23 cellular contexts compared by ENCODE assay signal in the genomic region with DNA sequence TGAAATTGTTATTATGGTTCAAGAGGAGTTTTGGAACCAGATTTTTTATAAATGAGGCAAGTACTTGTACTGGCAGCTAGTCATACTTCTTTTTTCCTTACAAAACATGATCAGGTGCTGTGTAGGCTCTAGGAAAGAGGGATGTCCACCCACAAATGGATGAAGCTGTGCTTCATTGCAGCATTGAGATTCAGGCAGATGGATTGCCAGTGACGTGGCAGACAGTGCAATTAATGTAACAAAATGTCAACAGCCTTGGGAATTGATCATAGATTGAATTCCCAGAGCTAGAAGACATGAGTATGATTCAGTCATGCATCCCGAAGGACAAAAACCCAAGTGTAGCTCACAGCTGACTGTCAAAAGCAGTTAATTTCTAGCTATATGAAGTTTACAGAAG.
"Had no signal": no experiment of that assay in that cellular context is flagged by ENCODE, and none has a peak within 500 bp of the region (broad histone marks: within the 10 kb centered on the region; RNA-seq: fewer than 3 reads in every experiment).

No MANE protein-coding gene starts in this region.

- DNase-seq: activated CD4-positive, alpha-beta memory T cell treated with anti-CD3 and anti-CD28 coated beads, Interleukin-2, amount 10 ng/mL, durations not matched to agents 7 days and 5 days; activated CD4-positive, alpha-beta T cell treated with anti-CD3 and anti-CD28 coated beads, Interleukin-2, amount 10 ng/mL, durations not matched to agents 7 days and 5 days; activated CD4-positive, CD25-positive, alpha-beta regulatory T cell; activated gamma-delta T cell; activated naive CD4-positive, alpha-beta T cell treated with anti-CD3 and anti-CD28 coated beads for 36 hours; activated T-cell treated with anti-CD3 and anti-CD28 coated beads for 4 hours; activated T-cell treated with anti-CD3 and anti-CD28 coated beads, Interleukin-2, amount 50 U/mL, for 48 hours; NCI-H1048; NCI-H146; NCI-H187 treated with DMSO at 0.1 percent for 48 hours; NCI-H2081 treated with DMSO at 0.1 percent for 48 hours; NCI-H446; NCI-H524; PC-3; SIG-M5; T-helper 2 cell; T1000 had no signal

- H3K9me3 Mint-ChIP-seq: activated CD4-positive, alpha-beta memory T cell treated with anti-CD3 and anti-CD28 coated beads, Interleukin-2, amount 10 ng/mL, durations not matched to agents 7 days and 5 days; activated CD4-positive, alpha-beta T cell treated with anti-CD3 and anti-CD28 coated beads, Interleukin-2, amount 10 ng/mL, durations not matched to agents 7 days and 5 days; activated naive CD4-positive, alpha-beta T cell treated with anti-CD3 and anti-CD28 coated beads for 36 hours; activated T-helper 17 cell treated with anti-CD3 and anti-CD28 coated beads, Interleukin-2, amount 50 U/mL, for 72 hours; brain; central memory CD8-positive, alpha-beta T cell had no signal

- H3K27ac Mint-ChIP-seq: activated CD4-positive, alpha-beta memory T cell treated with anti-CD3 and anti-CD28 coated beads, Interleukin-2, amount 10 ng/mL, durations not matched to agents 7 days and 5 days; activated CD4-positive, alpha-beta T cell treated with anti-CD3 and anti-CD28 coated beads, Interleukin-2, amount 10 ng/mL, durations not matched to agents 7 days and 5 days; activated naive CD4-positive, alpha-beta T cell treated with anti-CD3 and anti-CD28 coated beads for 36 hours; activated naive CD8-positive, alpha-beta T cell; activated T-helper 17 cell treated with anti-CD3 and anti-CD28 coated beads, Interleukin-2, amount 50 U/mL, for 72 hours had no signal

- H3K27ac ChIP-seq: VCaP had no signal

- H3K4me3 Mint-ChIP-seq: activated CD4-positive, alpha-beta memory T cell treated with anti-CD3 and anti-CD28 coated beads, Interleukin-2, amount 10 ng/mL, durations not matched to agents 7 days and 5 days; activated CD4-positive, alpha-beta T cell treated with anti-CD3 and anti-CD28 coated beads, Interleukin-2, amount 10 ng/mL, durations not matched to agents 7 days and 5 days; activated naive CD4-positive, alpha-beta T cell treated with anti-CD3 and anti-CD28 coated beads for 36 hours; activated naive CD8-positive, alpha-beta T cell; activated T-helper 17 cell treated with anti-CD3 and anti-CD28 coated beads, Interleukin-2, amount 50 U/mL, for 72 hours; brain; central memory CD8-positive, alpha-beta T cell had no signal

- ATAC-seq: activated T-helper 17 cell treated with anti-CD3 and anti-CD28 coated beads, Interleukin-2, amount 50 U/mL, for 72 hours; PC-3 had no signal

- FAIRE-seq: astrocyte had no signal

- H3K36me3 Mint-ChIP-seq: activated naive CD8-positive, alpha-beta T cell had no signal

- H3K4me1 Mint-ChIP-seq: activated CD4-positive, alpha-beta memory T cell treated with anti-CD3 and anti-CD28 coated beads, Interleukin-2, amount 10 ng/mL, durations not matched to agents 7 days and 5 days; activated CD4-positive, alpha-beta T cell treated with anti-CD3 and anti-CD28 coated beads, Interleukin-2, amount 10 ng/mL, durations not matched to agents 7 days and 5 days; activated T-helper 17 cell treated with anti-CD3 and anti-CD28 coated beads, Interleukin-2, amount 50 U/mL, for 72 hours; central memory CD8-positive, alpha-beta T cell had no signal

- H3K27me3 Mint-ChIP-seq: brain had no signal
